Comparison of ENCODE assay signal across 18 cellular contexts in the genomic region with DNA sequence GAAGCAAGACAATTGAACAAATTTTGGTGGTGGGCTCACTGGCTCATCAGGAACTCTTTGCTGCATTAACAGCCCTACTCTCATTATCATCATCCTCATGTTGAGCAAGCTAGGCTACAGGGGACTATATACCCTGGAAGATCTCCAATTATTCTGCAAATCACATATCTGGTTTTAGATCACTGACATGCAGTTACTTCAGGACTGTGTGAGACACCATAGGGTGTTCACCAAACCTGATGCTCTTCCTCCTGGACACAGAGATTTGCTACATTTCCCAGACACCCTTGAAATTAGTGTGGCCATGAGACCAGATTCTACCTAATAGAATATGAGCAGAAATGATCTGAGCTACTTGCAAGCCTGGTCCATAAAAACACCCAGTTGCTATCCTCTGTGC. TPM values are rescaled to one million over a fixed set of nuclear protein-coding genes. Genes with fewer than 3 reads are reported as not detected.
DNase-seq lines count a peak whose midpoint lies in the region; TF ChIP-seq lines count a peak whose summit lies in the region.
"Had no signal": no experiment of that assay in that cellular context is flagged by ENCODE, and none has a peak within 500 bp of the region (broad histone marks: within the 10 kb centered on the region; RNA-seq: fewer than 3 reads in every experiment).

No MANE protein-coding gene starts in this region.

- H3K4me1 ChIP-seq in SK-N-SH (ENCODE audit: control insufficient read depth in 1 of 2, insufficient read depth in 2 of 2, low read depth in 1 of 2, low read length in 1 of 2) = peaks cover 0 to 67% of the 10 kb centered on the region in 2 experiments; a peak in 3 of 4 replicates
- H3K4me1 ChIP-seq in sigmoid colon = peaks cover 0 to 62% (median 45%) of the 10 kb centered on the region in 4 donors
- peaks cover 0 to 5% (median 0%) of the 10 kb centered on the region in 6 donors for H3K4me1 ChIP-seq in spleen

- TF ChIP-seq POLR2A in sigmoid colon (IDR thresholded peaks at IDR 0.05) = no peak
- TF ChIP-seq POLR2A in spleen (IDR thresholded peaks at IDR 0.05) = no peak

- no peak for TF ChIP-seq RAD21 in SK-N-SH (IDR thresholded peaks at IDR 0.05; ENCODE audit: low read length)

- POLR2A ChIA-PET in SK-N-SH (lab: Yijun Ruan, JAX) = no interaction called here

- intact Hi-C loops in sigmoid colon (cut with DNase I) (no loop called here), spleen (cut with DNase I; ENCODE audit: low total_unique reads) (no loop called here)

- H3K4me3 ChIP-seq in SK-N-SH (ENCODE audit: low read depth in 2 of 2, low read length in 1 of 2) = no peak overlapping the region
- H3K4me3 ChIP-seq in fibroblast of mammary gland (ENCODE audit: control insufficient read depth, low read depth, low read length) = no peak overlapping the region
- no peak overlapping the region for H3K4me3 ChIP-seq in sigmoid colon
- no peak overlapping the region for H3K4me3 ChIP-seq in spleen
- H3K4me3 ChIP-seq: cardiac muscle cell, pancreas, tibial artery had no signal

- H4K20me1 ChIP-seq in SK-N-SH (ENCODE audit: insufficient read depth) = no peaks in the 10 kb centered on the region

- H3K36me3 ChIP-seq in SK-N-SH (replicated peaks in 1 of 2; ENCODE audit: control insufficient read depth in 1 of 2, insufficient read depth in 2 of 2, low read length in 1 of 2) (no peaks in the 10 kb centered on the region), sigmoid colon (no peaks in the 10 kb centered on the region), spleen (no peaks in the 10 kb centered on the region)
- H3K36me3 ChIP-seq: cardiac muscle cell, pancreas, tibial artery, WERI-Rb-1 had no signal

- DNase-seq in EL (peak; percentile 67), SK-N-SH (no peak), fibroblast of mammary gland (ENCODE audit: low read depth) (peak; percentile 52), sigmoid colon (no peak), SKM-1 treated with dmso at 0.1 percent for 144 hours (lab: John Stamatoyannopoulos, UW; ENCODE audit: unreplicated experiment) (no peak), DMS79 (lab: John Stamatoyannopoulos, UW) (no peak), spleen (no peak)
- DNase-seq in activated T-cell treated with anti-CD3 and anti-CD28 coated beads, Interleukin-2, amount 50 U/mL, for 1 hour = no peak
- DNase-seq: activated naive CD8-positive, alpha-beta T cell treated with anti-CD3 and anti-CD28 coated beads, Interleukin-2, amount 10 ng/mL, durations not matched to agents 7 days and 5 days; CD4-positive, alpha-beta T cell; effector CD4-positive, alpha-beta T cell; left colon; NCI-H1436 treated with DMSO at 0.1 percent for 48 hours; pancreas; tibial artery; WERI-Rb-1 had no signal

- peak overlapping the region; percentile 58 for H3K4me2 ChIP-seq in SK-N-SH

- no peak for TF ChIP-seq CTCF in SK-N-SH (IDR thresholded peaks at IDR 0.05)
- TF ChIP-seq CTCF in fibroblast of mammary gland (conservative IDR thresholded peaks at IDR 0.05; ENCODE audit: control insufficient read depth, insufficient read depth, low read depth, low read length) = no peak
- TF ChIP-seq CTCF in sigmoid colon (IDR thresholded peaks at IDR 0.05) = no peak
- no peak for TF ChIP-seq CTCF in spleen (IDR thresholded peaks at IDR 0.05 in 8 of 11, conservative IDR thresholded peaks at IDR 0.05 in 3 of 11)

- peaks cover 30% of the 10 kb centered on the region for H3F3A ChIP-seq in SK-N-SH (replicated peaks; ENCODE audit: insufficient read depth)

- H3K27me3 ChIP-seq in SK-N-SH (ENCODE audit: insufficient read depth) (no peaks in the 10 kb centered on the region), sigmoid colon (no peaks in the 10 kb centered on the region), spleen (replicated peaks in 1 of 7) (no peaks in the 10 kb centered on the region)
- H3K27me3 ChIP-seq: cardiac muscle cell, pancreas, tibial artery had no signal

- H3K9me2 ChIP-seq in SK-N-SH = no peaks in the 10 kb centered on the region

- peak overlapping the region; percentile 68 for H3K9ac ChIP-seq in SK-N-SH

- H2AFZ ChIP-seq in SK-N-SH (ENCODE audit: low read depth) = no peak overlapping the region

- H3K27ac ChIP-seq in SK-N-SH (ENCODE audit: low read depth in 2 of 2, low read length in 1 of 2) (peak overlapping the region; percentile 87 to 90), sigmoid colon (peak overlapping the region in 3 of 4 donors; percentile 53 to 71 (median 56)), spleen (no peak overlapping the region)
- H3K27ac ChIP-seq: cardiac muscle cell, WERI-Rb-1 had no signal

- H3K9me3 ChIP-seq in SK-N-SH (no peaks in the 10 kb centered on the region), sigmoid colon (no peaks in the 10 kb centered on the region), spleen (no peaks in the 10 kb centered on the region)
- H3K9me3 ChIP-seq: pancreas, tibial artery had no signal

- CTCF ChIA-PET in SK-N-SH (lab: Yijun Ruan, JAX) = no interaction called here

- peak in 1 of 2 experiments; percentile 8; a peak in 1 of 4 replicates for TF ChIP-seq EP300 in SK-N-SH (IDR thresholded peaks at IDR 0.05; ENCODE audit: borderline replicate concordance in 1 of 2, low read depth in 1 of 2, low read length in 1 of 2)
- TF ChIP-seq EP300 in sigmoid colon (IDR thresholded peaks at IDR 0.05) = no peak

- no peaks in the 10 kb centered on the region for H3K79me2 ChIP-seq in SK-N-SH (ENCODE audit: insufficient read depth)

TF ChIP-seq in SK-N-SH, 30 proteins besides CTCF, POLR2A, EP300 and RAD21:
- 0 out of 2 replicates have a peak, but pooled peaks have one; percentile 16 for TF ChIP-seq TCF12 (IDR thresholded peaks at IDR 0.05)
- TF ChIP-seq, protein P1, sequence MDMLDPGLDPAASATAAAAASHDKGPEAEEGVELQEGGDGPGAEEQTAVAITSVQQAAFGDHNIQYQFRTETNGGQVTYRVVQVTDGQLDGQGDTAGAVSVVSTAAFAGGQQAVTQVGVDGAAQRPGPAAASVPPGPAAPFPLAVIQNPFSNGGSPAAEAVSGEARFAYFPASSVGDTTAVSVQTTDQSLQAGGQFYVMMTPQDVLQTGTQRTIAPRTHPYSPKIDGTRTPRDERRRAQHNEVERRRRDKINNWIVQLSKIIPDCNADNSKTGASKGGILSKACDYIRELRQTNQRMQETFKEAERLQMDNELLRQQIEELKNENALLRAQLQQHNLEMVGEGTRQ (IDR thresholded peaks at IDR 0.05; ENCODE audit: borderline replicate concordance, low read depth, low read length) = no peak
- TF ChIP-seq, protein P2, sequence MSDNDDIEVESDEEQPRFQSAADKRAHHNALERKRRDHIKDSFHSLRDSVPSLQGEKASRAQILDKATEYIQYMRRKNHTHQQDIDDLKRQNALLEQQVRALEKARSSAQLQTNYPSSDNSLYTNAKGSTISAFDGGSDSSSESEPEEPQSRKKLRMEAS (IDR thresholded peaks at IDR 0.05; ENCODE audit: low read depth) = peak; percentile 22; the same call in 1 of the 2 replicates

RNA-seq across cellular contexts. Expression of a gene that starts 23.0 kb away (rescaled TPM):
- 22.0 and 25.5 TPM in 2 replicates for polyA plus RNA-seq in SK-N-SH (2012; rRNA removed)
- polyA plus RNA-seq in SK-N-SH (2012; cell fraction: cytosol; rRNA removed) = 6.5 and 11.4 TPM in 2 replicates
- 106 and 111 TPM in 2 replicates for polyA plus RNA-seq in SK-N-SH (2012; cell fraction: nucleus; rRNA removed)
- 10 to 100 TPM; 25.5 to 53.2 (median 37.0) TPM for total RNA-seq in sigmoid colon
- 10 to 100 TPM in 2 of 3 donors, 1 to 10 TPM in 1; 7.8 to 13.6 (median 10.9) TPM for polyA plus RNA-seq in sigmoid colon
- total RNA-seq in spleen = 10 to 100 TPM; 13.9 to 25.9 (median 21.0) TPM
- 10 to 100 TPM in 2 of 3 donors, 1 to 10 TPM in 1; 6.4 to 15.2 (median 13.9) TPM for polyA plus RNA-seq in spleen
- total RNA-seq: H4 had no signal

Comparison
In these comparisons a context has a peak if more than half of its experiments do, and no peak if none do; other contexts are left out.
1. DNase-seq: peak in EL (single experiment) and fibroblast of mammary gland (single experiment); none in SK-N-SH (single experiment), sigmoid colon (single experiment), SKM-1 treated with dmso at 0.1 percent for 144 hours (single experiment), activated T-cell treated with anti-CD3 and anti-CD28 coated beads, Interleukin-2, amount 50 U/mL, for 1 hour (single experiment), DMS79 (single experiment) and spleen (single experiment).
2. H3K27ac ChIP-seq: peak in SK-N-SH (2 of 2) and sigmoid colon (3 of 4); none in spleen (0 of 8).